ENCODE assay signal across 27 cellular contexts in the genomic region with DNA sequence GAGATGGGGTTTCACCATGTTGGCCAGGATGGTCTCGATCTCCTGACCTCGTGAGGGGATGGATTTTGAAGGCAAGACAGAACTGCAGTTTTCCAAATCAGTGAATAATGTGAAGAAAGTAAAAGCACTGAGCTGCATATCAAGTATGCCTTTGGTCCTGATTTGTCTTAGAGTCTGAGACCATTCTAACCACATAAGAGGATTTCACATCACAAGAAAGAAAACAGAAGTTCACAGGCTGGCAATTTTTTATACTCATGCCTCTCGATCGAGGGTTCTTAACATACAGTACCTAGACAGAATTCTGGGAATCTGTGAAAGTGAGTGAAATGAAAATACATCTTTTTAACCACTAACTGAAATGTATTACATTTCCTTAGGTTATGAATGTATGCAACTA. TPM values are rescaled to one million over a fixed set of nuclear protein-coding genes. Genes with fewer than 3 reads are reported as not detected.
"Had no signal": no experiment of that assay in that cellular context is flagged by ENCODE, and none has a peak within 500 bp of the region (broad histone marks: within the 10 kb centered on the region; RNA-seq: fewer than 3 reads in every experiment).

No MANE protein-coding gene starts in this region.

- H3K4me3 Mint-ChIP-seq: activated CD4-positive, alpha-beta T cell treated with anti-CD3 and anti-CD28 coated beads, Interleukin-2, amount 10 ng/mL, durations not matched to agents 7 days and 5 days; activated naive CD4-positive, alpha-beta T cell treated with anti-CD3 and anti-CD28 coated beads for 36 hours had no signal

- H3K27ac ChIP-seq: body of pancreas, colonic mucosa, gastroesophageal sphincter, heart left ventricle, left lung, prostate gland, right atrium auricular region, transverse colon, uterus had no signal

- H3K9me3 ChIP-seq: body of pancreas, colonic mucosa, gastroesophageal sphincter, left lung, prostate gland, right atrium auricular region, SK-N-SH, transverse colon, uterus had no signal

- ATAC-seq: body of pancreas, gastroesophageal sphincter, heart left ventricle, left lung had no signal

- H3K4me1 ChIP-seq: body of pancreas, colonic mucosa, gastroesophageal sphincter, left lung, prostate gland, right atrium auricular region, uterus had no signal

- H3K36me3 ChIP-seq: colonic mucosa, prostate gland, uterus had no signal

- H3K9ac ChIP-seq: SK-N-SH had no signal

- DNase-seq: activated CD4-positive, alpha-beta T cell treated with anti-CD3 and anti-CD28 coated beads, Interleukin-2, amount 10 ng/mL, durations not matched to agents 7 days and 5 days; activated CD4-positive, CD25-positive, alpha-beta regulatory T cell; activated CD8-positive, alpha-beta memory T cell treated with anti-CD3 and anti-CD28 coated beads for 24 hours; activated CD8-positive, alpha-beta memory T cell treated with anti-CD3 and anti-CD28 coated beads, Interleukin-2, amount 50 U/mL, for 48 hours; activated naive CD4-positive, alpha-beta T cell treated with anti-CD3 and anti-CD28 coated beads for 36 hours; amniotic stem cell; body of pancreas; caudate nucleus; colonic mucosa; heart left ventricle; left lung; midbrain; SK-N-SH; stimulated activated CD4-positive, alpha-beta T cell treated with anti-CD3 and anti-CD28 coated beads, Interleukin-12 subunit alpha, Interleukin-12 subunit beta, amount 100 ng/mL, for 4 hours; stimulated activated CD4-positive, alpha-beta T cell treated with anti-CD3 and anti-CD28 coated beads, Interleukin-1b, Interleukin-23, amount 100 ng/mL, for 48 hours; stimulated activated CD8-positive, alpha-beta memory T cell treated with anti-CD3 and anti-CD28 coated beads, Interleukin-4, amount 100 ng/mL, for 48 hours; stimulated activated naive CD4-positive, alpha-beta T cell treated with Interleukin-2 at 50 U/mL for 16 hours; T-helper 9 cell; transverse colon; uterus had no signal

- H3K27me3 Mint-ChIP-seq: activated CD4-positive, alpha-beta T cell treated with anti-CD3 and anti-CD28 coated beads, Interleukin-2, amount 10 ng/mL, durations not matched to agents 7 days and 5 days had no signal

- H3K27me3 ChIP-seq: body of pancreas, colonic mucosa, gastroesophageal sphincter, heart left ventricle, left lung, right atrium auricular region, transverse colon, uterus had no signal

- H3K4me3 ChIP-seq: body of pancreas, colonic mucosa, gastroesophageal sphincter, heart left ventricle, left lung, prostate gland, right atrium auricular region, transverse colon, uterus had no signal

- H3K27ac Mint-ChIP-seq: activated CD4-positive, alpha-beta T cell treated with anti-CD3 and anti-CD28 coated beads, Interleukin-2, amount 10 ng/mL, durations not matched to agents 7 days and 5 days; activated naive CD4-positive, alpha-beta T cell treated with anti-CD3 and anti-CD28 coated beads for 36 hours had no signal

RNA-seq across cellular contexts. Expression of a gene that starts 58.9 kb away (rescaled TPM):
- total RNA-seq: activated CD4-positive, alpha-beta T cell treated with anti-CD3 and anti-CD28 coated beads, Interleukin-2, amount 10 ng/mL, durations not matched to agents 7 days and 5 days; activated naive CD4-positive, alpha-beta T cell treated with anti-CD3 and anti-CD28 coated beads for 36 hours; body of pancreas; colonic mucosa; gastroesophageal sphincter; heart left ventricle; kidney epithelial cell; left lung; lung microvascular endothelial cell; omental fat pad; prostate gland; right atrium auricular region; transverse colon; uterus had no signal
- polyA plus RNA-seq: esophagus had no signal
